17 cellular contexts compared by ENCODE assay signal in the genomic region with DNA sequence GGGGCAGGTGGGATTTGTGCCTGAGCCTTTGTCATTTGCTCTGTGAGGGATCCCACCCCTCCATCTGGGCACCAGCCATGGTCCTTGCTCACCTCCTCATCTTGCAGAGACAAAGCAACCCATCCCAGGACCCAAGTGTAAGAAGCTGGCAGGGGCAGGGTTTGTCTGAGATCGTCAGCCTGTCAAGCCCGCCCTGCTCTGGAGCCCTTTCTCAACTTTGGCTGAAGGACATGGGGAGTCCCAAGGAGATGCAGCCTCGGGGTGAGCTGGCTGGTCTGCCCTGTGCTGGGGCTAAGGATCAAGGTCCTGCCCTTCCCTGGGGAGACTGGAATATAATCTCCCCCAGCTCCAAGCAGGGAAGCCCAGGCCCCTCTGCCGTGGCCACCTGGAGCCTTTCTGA.
"Had no signal": no experiment of that assay in that cellular context is flagged by ENCODE, and none has a peak within 500 bp of the region (broad histone marks: within the 10 kb centered on the region; RNA-seq: fewer than 3 reads in every experiment).

No MANE protein-coding gene starts in this region.

- H3K9me3 ChIP-seq: left lung, SK-N-SH had no signal

- H3K27ac ChIP-seq: cardiac muscle cell, dorsolateral prefrontal cortex, left lung, skin epidermis had no signal

- H3K4me3 ChIP-seq: cardiac muscle cell, dorsolateral prefrontal cortex, left lung, skin epidermis had no signal

- H3K9me3 Mint-ChIP-seq: activated CD4-positive, alpha-beta T cell treated with anti-CD3 and anti-CD28 coated beads, Interleukin-2, amount 10 ng/mL, durations not matched to agents 7 days and 5 days; activated naive CD8-positive, alpha-beta T cell treated with anti-CD3 and anti-CD28 coated beads for 36 hours; stimulated activated naive CD8-positive, alpha-beta T cell treated with anti-CD3 and anti-CD28 coated beads, Interleukin-15, Interleukin-2, amounts not matched to agents 100 ng/mL and 50 ng/mL, for 24 hours had no signal

- H3K4me1 ChIP-seq: left lung had no signal

- H3K27ac Mint-ChIP-seq: activated CD4-positive, alpha-beta T cell treated with anti-CD3 and anti-CD28 coated beads, Interleukin-2, amount 10 ng/mL, durations not matched to agents 7 days and 5 days; activated CD8-positive, alpha-beta T cell treated with anti-CD3 and anti-CD28 coated beads, Interleukin-2, amount 10 ng/mL, durations not matched to agents 7 days and 5 days; activated naive CD8-positive, alpha-beta T cell treated with anti-CD3 and anti-CD28 coated beads for 36 hours; progenitor cell of endocrine pancreas; stimulated activated naive CD8-positive, alpha-beta T cell treated with anti-CD3 and anti-CD28 coated beads, Interleukin-15, Interleukin-2, amounts not matched to agents 100 ng/mL and 50 ng/mL, for 24 hours had no signal

- ATAC-seq: activated CD8-positive, alpha-beta T cell treated with anti-CD3 and anti-CD28 coated beads, Interleukin-2, amount 10 ng/mL, durations not matched to agents 7 days and 5 days; left lung had no signal

- H3K4me1 Mint-ChIP-seq: activated CD4-positive, alpha-beta T cell treated with anti-CD3 and anti-CD28 coated beads, Interleukin-2, amount 10 ng/mL, durations not matched to agents 7 days and 5 days; activated naive CD8-positive, alpha-beta T cell treated with anti-CD3 and anti-CD28 coated beads for 36 hours had no signal

- H3K36me3 Mint-ChIP-seq: activated naive CD8-positive, alpha-beta T cell treated with anti-CD3 and anti-CD28 coated beads for 36 hours had no signal

- H3K36me3 ChIP-seq: cardiac muscle cell, left lung had no signal

- H3K4me3 Mint-ChIP-seq: activated CD4-positive, alpha-beta T cell treated with anti-CD3 and anti-CD28 coated beads, Interleukin-2, amount 10 ng/mL, durations not matched to agents 7 days and 5 days; activated CD8-positive, alpha-beta T cell treated with anti-CD3 and anti-CD28 coated beads, Interleukin-2, amount 10 ng/mL, durations not matched to agents 7 days and 5 days; activated naive CD8-positive, alpha-beta T cell treated with anti-CD3 and anti-CD28 coated beads for 36 hours; stimulated activated naive CD8-positive, alpha-beta T cell treated with anti-CD3 and anti-CD28 coated beads, Interleukin-15, Interleukin-2, amounts not matched to agents 100 ng/mL and 50 ng/mL, for 24 hours had no signal

- DNase-seq: activated CD4-positive, alpha-beta T cell treated with anti-CD3 and anti-CD28 coated beads, Interleukin-2, amount 10 ng/mL, durations not matched to agents 7 days and 5 days; activated CD8-positive, alpha-beta T cell treated with anti-CD3 and anti-CD28 coated beads, Interleukin-2, amount 10 ng/mL, durations not matched to agents 7 days and 5 days; activated naive CD8-positive, alpha-beta T cell treated with anti-CD3 and anti-CD28 coated beads for 36 hours; amniotic stem cell; kidney; left lung; mammary epithelial cell; occipital lobe; SK-N-SH; T-helper 1 cell; T-helper 9 cell; trophoblast cell had no signal
